32 cellular contexts compared by ENCODE assay signal in genomic region chr10:93593749-93594148, GRCh38. TPM values are rescaled to one million over a fixed set of nuclear protein-coding genes. Genes with fewer than 3 reads are reported as not detected.
DNase-seq lines count a peak whose midpoint lies in the region; ATAC-seq, FAIRE-seq and TF ChIP-seq lines count a peak whose summit lies in the region.
"Had no signal": no experiment of that assay in that cellular context is flagged by ENCODE, and none has a peak within 500 bp of the region (broad histone marks: within the 10 kb centered on the region; RNA-seq: fewer than 3 reads in every experiment).

No MANE protein-coding gene starts in this region.

- no peak overlapping the region for H4K91ac ChIP-seq in H1 (replicated peaks; ENCODE audit: insufficient read length, low read length)
- H4K91ac ChIP-seq in neuronal stem cell (ENCODE audit: low read depth, low read length, poor library complexity): no peak overlapping the region

- no peak for TF ChIP-seq EP300 in H1 (IDR thresholded peaks at IDR 0.05; ENCODE audit: borderline replicate concordance in 1 of 2, low read depth in 2 of 2, low read length in 2 of 2)

- H2BK120ac ChIP-seq in H1 (replicated peaks; ENCODE audit: low read depth, low read length) (no peak overlapping the region), neuronal stem cell (ENCODE audit: low read depth, low read length) (no peak overlapping the region)

- no peaks in the 10 kb centered on the region for H4K20me1 ChIP-seq in H1 (replicated peaks in 1 of 2; ENCODE audit: control insufficient read depth in 1 of 2, insufficient read depth in 2 of 2, low read length in 2 of 2)
- H4K20me1 ChIP-seq: BLaER1 had no signal

- H3K27ac ChIP-seq in H1 (ENCODE audit: low read depth, low read length) (no peak overlapping the region), neuronal stem cell (replicated peaks; ENCODE audit: low read length) (no peak overlapping the region)
- H3K27ac ChIP-seq: BLaER1 had no signal

- H3K9me3 ChIP-seq in H1 (ENCODE audit: insufficient read depth in 2 of 2, low read depth in 1 of 2, low read length in 1 of 2) (no peaks in the 10 kb centered on the region), neuronal stem cell (replicated peaks in 1 of 2; ENCODE audit: control insufficient read depth in 2 of 2, insufficient read depth in 1 of 2, low read depth in 1 of 2, low read length in 2 of 2) (no peaks in the 10 kb centered on the region)
- H3K9me3 ChIP-seq: BE2C, BLaER1 had no signal

- H4K5ac ChIP-seq in H1 (ENCODE audit: insufficient read length, low read depth, low read length): no peak overlapping the region

- H2AFZ ChIP-seq in H1 (ENCODE audit: low read length): no peak overlapping the region
- no peak overlapping the region for H2AFZ ChIP-seq in neuronal stem cell (ENCODE audit: low read length)

- no peaks in the 10 kb centered on the region for H3K79me2 ChIP-seq in H1 (ENCODE audit: control insufficient read depth in 1 of 2, insufficient read depth in 2 of 2, low read length in 2 of 2)

- H2AK5ac ChIP-seq in H1 (ENCODE audit: low read depth, low read length): no peak overlapping the region
- no peak overlapping the region for H2AK5ac ChIP-seq in neuronal stem cell (ENCODE audit: low read depth, low read length)

- H3K4me1 ChIP-seq in H1 (replicated peaks in 1 of 4; ENCODE audit: control insufficient read depth in 3 of 4, insufficient read depth in 4 of 4, low read length in 3 of 4) (peaks cover 3 to 8% (median 4%) of the 10 kb centered on the region in 4 experiments; a peak in 6 of 7 replicates), neuronal stem cell (ENCODE audit: control insufficient read depth in 2 of 2, insufficient read depth in 1 of 2, low read depth in 1 of 2, low read length in 2 of 2) (peaks cover 0 to 4% of the 10 kb centered on the region in 2 donors)
- H3K4me1 ChIP-seq: BE2C, BLaER1 had no signal

- H3K4me3 ChIP-seq in H1 (ENCODE audit: extremely low read depth in 1 of 4, insufficient read depth in 2 of 4, low read depth in 3 of 4, low read length in 4 of 4): no peak overlapping the region
- no peak overlapping the region for H3K4me3 ChIP-seq in neuronal stem cell (ENCODE audit: low read length in 2 of 2)
- H3K4me3 ChIP-seq: BLaER1, GM12878 had no signal

- H3K23ac ChIP-seq in H1 (ENCODE audit: insufficient read length): no peak overlapping the region
- peak overlapping the region; percentile 77 for H3K23ac ChIP-seq in neuronal stem cell (ENCODE audit: low read depth, low read length, poor library complexity)

- CTCF ChIA-PET in H1 (lab: Charles Lee; ENCODE audit: partially characterized antibody): no interaction called here

- TF ChIP-seq POLR2A in H1 (IDR thresholded peaks at IDR 0.05; ENCODE audit: control extremely low read depth in 1 of 2, low read depth in 2 of 2, low read length in 2 of 2): no peak

- no peak for TF ChIP-seq CTCF in H1 (IDR thresholded peaks at IDR 0.05; ENCODE audit: control extremely low read depth in 1 of 3, insufficient read depth in 1 of 3, low read depth in 1 of 3, low read length in 3 of 3)
- no peak for TF ChIP-seq CTCF in nephron progenitor cell (IDR thresholded peaks at IDR 0.05)

- no peaks in the 10 kb centered on the region for H3K9me3 Mint-ChIP-seq in nephron progenitor cell
- no peaks in the 10 kb centered on the region for H3K9me3 Mint-ChIP-seq in activated T-helper 17 cell treated with anti-CD3 and anti-CD28 coated beads, Interleukin-2, amount 50 U/mL, for 72 hours
- H3K9me3 Mint-ChIP-seq: CD4-positive, alpha-beta memory T cell; CD4-positive, CD25-positive, alpha-beta regulatory T cell had no signal

- DNase-seq in H1 (ENCODE audit: low read depth in 1 of 2, low spot score in 2 of 2) (no peak), nephron progenitor cell (no peak), neuronal stem cell (ENCODE audit: low spot score) (no peak), NCI-H345 treated with DMSO at 0.1 percent for 48 hours (lab: John Stamatoyannopoulos, UW; ENCODE audit: unreplicated experiment) (no peak), posterior cingulate gyrus (no peak), NK-92 (lab: John Stamatoyannopoulos, UW; ENCODE audit: unreplicated experiment) (no peak)
- DNase-seq: 8988T; ACHN; BE2C; C1 segment of cervical spinal cord; CD4-positive, alpha-beta memory T cell; CD4-positive, CD25-positive, alpha-beta regulatory T cell; CD8-positive, alpha-beta memory T cell; COR-L47; DMS 273 treated with DMSO at 0.1 percent for 48 hours; DMS153; DMS53; DMS79; DND-41; EL; GDM1 had no signal

- H3K27ac Mint-ChIP-seq in nephron progenitor cell: peak overlapping the region; percentile 68
- H3K27ac Mint-ChIP-seq in activated T-helper 17 cell treated with anti-CD3 and anti-CD28 coated beads, Interleukin-2, amount 50 U/mL, for 72 hours: no peak overlapping the region
- H3K27ac Mint-ChIP-seq: CD14-positive monocyte; CD4-positive, alpha-beta memory T cell; CD4-positive, CD25-positive, alpha-beta regulatory T cell; CD8-positive, alpha-beta memory T cell had no signal

- POLR2A ChIA-PET in H1 (lab: Charles Lee; ENCODE audit: partially characterized antibody): no interaction called here

- H2BK20ac ChIP-seq in H1 (ENCODE audit: low read length): no peak overlapping the region

- H3K18ac ChIP-seq in H1 (ENCODE audit: extremely low read depth, low read length) (no peak overlapping the region), neuronal stem cell (ENCODE audit: low read length) (peak overlapping the region; percentile 62)

- H3K4ac ChIP-seq in H1 (replicated peaks; ENCODE audit: insufficient read length, low read depth, low read length) (no peak overlapping the region), neuronal stem cell (ENCODE audit: low read length) (peak overlapping the region; percentile 14)

- peak overlapping the region; percentile 46; the same call in 1 of the 2 replicates for H4K8ac ChIP-seq in H1 (ENCODE audit: extremely low read depth, insufficient read depth, low read length)
- H4K8ac ChIP-seq in neuronal stem cell (ENCODE audit: low read depth, low read length): no peak overlapping the region

- intact Hi-C loops in posterior cingulate gyrus (cut with DNase I): no loop called here

- H2BK12ac ChIP-seq in H1 (ENCODE audit: low read depth, low read length) (no peak overlapping the region), neuronal stem cell (ENCODE audit: low read length) (no peak overlapping the region)

- H3K36me3 Mint-ChIP-seq in nephron progenitor cell (ENCODE audit: low read depth): no peaks in the 10 kb centered on the region
- H3K36me3 Mint-ChIP-seq in activated T-helper 17 cell treated with anti-CD3 and anti-CD28 coated beads, Interleukin-2, amount 50 U/mL, for 72 hours (ENCODE audit: low read depth): no peaks in the 10 kb centered on the region
- H3K36me3 Mint-ChIP-seq: CD14-positive monocyte; CD4-positive, alpha-beta memory T cell; CD4-positive, CD25-positive, alpha-beta regulatory T cell; CD8-positive, alpha-beta memory T cell had no signal

- no peak overlapping the region for H3K9ac ChIP-seq in H1 (replicated peaks in 1 of 4; ENCODE audit: extremely low read depth in 1 of 4, low read depth in 3 of 4, low read length in 3 of 4)
- no peak overlapping the region for H3K9ac ChIP-seq in neuronal stem cell (ENCODE audit: low read depth, low read length, poor library complexity)
- H3K9ac ChIP-seq: BLaER1 had no signal

- H3K36me3 ChIP-seq in H1 (ENCODE audit: control insufficient read depth in 2 of 4, insufficient read depth in 4 of 4, low read length in 3 of 4): no peaks in the 10 kb centered on the region
- no peaks in the 10 kb centered on the region for H3K36me3 ChIP-seq in neuronal stem cell (replicated peaks in 1 of 2; ENCODE audit: control insufficient read depth in 2 of 2, insufficient read depth in 2 of 2, low read length in 2 of 2)
- H3K36me3 ChIP-seq: BE2C, BLaER1 had no signal

- H3K56ac ChIP-seq in H1 (replicated peaks; ENCODE audit: insufficient read length, low read depth, low read length): no peak overlapping the region

- H3K23me2 ChIP-seq in H1 (ENCODE audit: low read depth, low read length): no peaks in the 10 kb centered on the region

- no peak for TF ChIP-seq RAD21 in H1 (IDR thresholded peaks at IDR 0.05 in 1 of 2, conservative IDR thresholded peaks at IDR 0.05 in 1 of 2; ENCODE audit: low read depth in 2 of 2, low read length in 2 of 2)

- H3K27me3 ChIP-seq in H1 (replicated peaks in 1 of 4; ENCODE audit: control insufficient read depth in 3 of 4, extremely low read depth in 1 of 4, insufficient read depth in 3 of 4, low read length in 3 of 4) (peaks cover 0 to 1% (median 0%) of the 10 kb centered on the region in 4 experiments; a peak in 2 of 7 replicates), neuronal stem cell (ENCODE audit: control insufficient read depth in 3 of 3, insufficient read depth in 3 of 3, low read depth in 1 of 3, low read length in 3 of 3) (peaks cover 0 to 49% (median 1%) of the 10 kb centered on the region in 3 experiments)
- H3K27me3 ChIP-seq: BE2C, BLaER1 had no signal

- H3K79me1 ChIP-seq in H1 (ENCODE audit: low read depth, low read length): no peaks in the 10 kb centered on the region; the same call in 1 of the 2 replicates
- no peaks in the 10 kb centered on the region for H3K79me1 ChIP-seq in neuronal stem cell (ENCODE audit: low read depth, low read length)

- H3K4me2 ChIP-seq in H1 (ENCODE audit: insufficient read depth in 1 of 2, low read depth in 2 of 2, low read length in 2 of 2): no peak overlapping the region
- no peak overlapping the region for H3K4me2 ChIP-seq in neuronal stem cell (ENCODE audit: insufficient read depth, low read length, poor library complexity, severe bottlenecking)
- H3K4me2 ChIP-seq: BLaER1 had no signal

- peaks cover 32% of the 10 kb centered on the region for H3K27me3 Mint-ChIP-seq in nephron progenitor cell (ENCODE audit: low read depth, poor library complexity)
- H3K27me3 Mint-ChIP-seq in activated T-helper 17 cell treated with anti-CD3 and anti-CD28 coated beads, Interleukin-2, amount 50 U/mL, for 72 hours: peaks cover 6% of the 10 kb centered on the region

- no peak overlapping the region for H3K14ac ChIP-seq in H1 (ENCODE audit: insufficient read length)
- H3K14ac ChIP-seq in neuronal stem cell (ENCODE audit: low read length): no peak overlapping the region

- H2BK15ac ChIP-seq in H1 (ENCODE audit: low read length) (no peak overlapping the region), neuronal stem cell (ENCODE audit: low read length) (no peak overlapping the region)

- no peak overlapping the region for H2BK5ac ChIP-seq in H1 (ENCODE audit: low read depth, low read length)
- H2BK5ac ChIP-seq in neuronal stem cell (ENCODE audit: low read length): no peak overlapping the region

- no peak for ATAC-seq in activated T-helper 17 cell treated with anti-CD3 and anti-CD28 coated beads, Interleukin-2, amount 50 U/mL, for 72 hours (replicated peaks)
- ATAC-seq: GM12878 had no signal

- no peak overlapping the region for H3K4me3 Mint-ChIP-seq in nephron progenitor cell
- no peak overlapping the region for H3K4me3 Mint-ChIP-seq in activated T-helper 17 cell treated with anti-CD3 and anti-CD28 coated beads, Interleukin-2, amount 50 U/mL, for 72 hours
- H3K4me3 Mint-ChIP-seq: CD14-positive monocyte; CD4-positive, alpha-beta memory T cell; CD4-positive, CD25-positive, alpha-beta regulatory T cell; CD8-positive, alpha-beta memory T cell had no signal

- WGBS in H1 (ENCODE audit: extremely low coverage in 1 of 2, insufficient coverage in 1 of 2, insufficient read length in 1 of 2, insufficient replicate concordance in 2 of 2, low coverage in 1 of 2, low lambda C conversion rate in 2 of 2, missing lambda C conversion rate in 1 of 2), 2 experiments: 89% methylated on average over 18 of the region's 18 CpGs; no CpG with 5 or more reads in 1 of the 2 experiments
- no CpG with 5 or more reads among the region's 18 CpGs for WGBS in neuronal stem cell (ENCODE audit: extremely low coverage in 2 of 2, insufficient read length in 2 of 2, insufficient replicate concordance in 1 of 2), 2 donors

- peaks cover 32% of the 10 kb centered on the region for H3K4me1 Mint-ChIP-seq in nephron progenitor cell
- no peaks in the 10 kb centered on the region for H3K4me1 Mint-ChIP-seq in activated T-helper 17 cell treated with anti-CD3 and anti-CD28 coated beads, Interleukin-2, amount 50 U/mL, for 72 hours
- H3K4me1 Mint-ChIP-seq: CD4-positive, alpha-beta memory T cell; CD4-positive, CD25-positive, alpha-beta regulatory T cell; CD8-positive, alpha-beta memory T cell had no signal

- FAIRE-seq in H1 (lab: Jason Lieb, UNC): no peak
- FAIRE-seq: A204.1, GM12878, GM12892, GM18507 had no signal

RNA-seq across cellular contexts. Expression of gene RBP4, which starts 7.3 kb away (rescaled TPM):
- total RNA-seq in H1 (2021; fragmentation: NEBNext Ultra II Directional; extraction: Animal tissue kit (Norgen Biotek cat#: 25700)): 0.31 and 0.97 TPM in 2 replicates
- polyA plus RNA-seq in H1 (2011; rRNA removed): 0.42 and 0.55 TPM in 2 replicates
- 0.54 TPM for polyA plus RNA-seq in H1 (2011; cell fraction: cytosol; rRNA removed)
- 0.48 TPM for polyA plus RNA-seq in H1 (2011; cell fraction: nucleus; rRNA removed)
- 0.24 to 0.70 TPM (median 0.36 TPM) in 4 replicates for polyA plus RNA-seq in H1 (2012, experiment 1 of 2)
- polyA plus RNA-seq in H1 (2012, experiment 2 of 2): 0.72 TPM
- polyA plus RNA-seq in H1 (2013, experiment 1 of 2): 0.57 TPM
- 0.77 TPM for polyA plus RNA-seq in H1 (2013, experiment 2 of 2)
- polyA minus RNA-seq in H1 (2011; rRNA and poly(A)+ RNA removed): 0.22 and 0.66 TPM in 2 replicates
- not detected for polyA minus RNA-seq in H1 (2011; cell fraction: cytosol; rRNA and poly(A)+ RNA removed)
- polyA minus RNA-seq in H1 (2011; cell fraction: nucleus; rRNA and poly(A)+ RNA removed): not detected
- 0.06 TPM for polyA plus RNA-seq in neuronal stem cell (2013, experiment 1 of 2)
- 0.06 TPM for polyA plus RNA-seq in neuronal stem cell (2013, experiment 2 of 2)
- total RNA-seq in activated T-helper 17 cell treated with anti-CD3 and anti-CD28 coated beads, Interleukin-2, amount 50 U/mL, for 72 hours: not detected
- total RNA-seq: A673; CD4-positive, alpha-beta memory T cell; CD4-positive, CD25-positive, alpha-beta regulatory T cell; CD8-positive, alpha-beta memory T cell; Daoy; G401 had no signal
- polyA plus RNA-seq: AG04450; CD4-positive, alpha-beta memory T cell; CD4-positive, CD25-positive, alpha-beta regulatory T cell; CD8-positive, alpha-beta memory T cell; GM12878 had no signal

RNA-seq across cellular contexts. Expression of gene PDE6C, which starts 18.6 kb away (rescaled TPM):
- not detected in 2 replicates for total RNA-seq in H1 (2021; fragmentation: NEBNext Ultra II Directional; extraction: Animal tissue kit (Norgen Biotek cat#: 25700))
- not detected in 2 replicates for polyA plus RNA-seq in H1 (2011; rRNA removed)
- polyA plus RNA-seq in H1 (2011; cell fraction: cytosol; rRNA removed): not detected
- polyA plus RNA-seq in H1 (2011; cell fraction: nucleus; rRNA removed): not detected
- polyA plus RNA-seq in H1 (2012, experiment 1 of 2): 0.05 to 0.08 TPM (median 0.07 TPM) in 3 of 4 replicates, not detected in the other
- polyA plus RNA-seq in H1 (2012, experiment 2 of 2): not detected
- not detected for polyA plus RNA-seq in H1 (2013, experiment 1 of 2)
- not detected for polyA plus RNA-seq in H1 (2013, experiment 2 of 2)
- not detected in 2 replicates for polyA minus RNA-seq in H1 (2011; rRNA and poly(A)+ RNA removed)
- polyA minus RNA-seq in H1 (2011; cell fraction: cytosol; rRNA and poly(A)+ RNA removed): not detected
- polyA minus RNA-seq in H1 (2011; cell fraction: nucleus; rRNA and poly(A)+ RNA removed): not detected
- not detected for polyA plus RNA-seq in neuronal stem cell (2013, experiment 1 of 2)
- polyA plus RNA-seq in neuronal stem cell (2013, experiment 2 of 2): not detected
- not detected for total RNA-seq in activated T-helper 17 cell treated with anti-CD3 and anti-CD28 coated beads, Interleukin-2, amount 50 U/mL, for 72 hours
- total RNA-seq: A673; CD4-positive, alpha-beta memory T cell; CD4-positive, CD25-positive, alpha-beta regulatory T cell; CD8-positive, alpha-beta memory T cell; Daoy; G401; GM12878 had no signal
- polyA plus RNA-seq: AG04450; CD14-positive monocyte; CD4-positive, alpha-beta memory T cell; CD4-positive, CD25-positive, alpha-beta regulatory T cell; CD8-positive, alpha-beta memory T cell; GM12878 had no signal

RNA-seq across cellular contexts. Expression of gene FFAR4, which starts 27.3 kb away (rescaled TPM):
- total RNA-seq in H1 (2021; fragmentation: NEBNext Ultra II Directional; extraction: Animal tissue kit (Norgen Biotek cat#: 25700)): not detected in 2 replicates
- 0.05 TPM in 1 of 2 replicates, not detected in the other for polyA plus RNA-seq in H1 (2011; rRNA removed)
- polyA plus RNA-seq in H1 (2011; cell fraction: cytosol; rRNA removed): not detected
- polyA plus RNA-seq in H1 (2011; cell fraction: nucleus; rRNA removed): not detected
- not detected in 4 replicates for polyA plus RNA-seq in H1 (2012, experiment 1 of 2)
- polyA plus RNA-seq in H1 (2012, experiment 2 of 2): 0.04 TPM
- polyA plus RNA-seq in H1 (2013, experiment 1 of 2): not detected
- polyA plus RNA-seq in H1 (2013, experiment 2 of 2): 0.02 TPM
- polyA minus RNA-seq in H1 (2011; rRNA and poly(A)+ RNA removed): not detected in 2 replicates
- not detected for polyA minus RNA-seq in H1 (2011; cell fraction: cytosol; rRNA and poly(A)+ RNA removed)
- polyA minus RNA-seq in H1 (2011; cell fraction: nucleus; rRNA and poly(A)+ RNA removed): not detected
- 0.01 TPM for polyA plus RNA-seq in neuronal stem cell (2013, experiment 1 of 2)
- polyA plus RNA-seq in neuronal stem cell (2013, experiment 2 of 2): not detected
- total RNA-seq in activated T-helper 17 cell treated with anti-CD3 and anti-CD28 coated beads, Interleukin-2, amount 50 U/mL, for 72 hours: not detected
- total RNA-seq: A673; CD4-positive, alpha-beta memory T cell; CD4-positive, CD25-positive, alpha-beta regulatory T cell; CD8-positive, alpha-beta memory T cell; Daoy; G401; GM12878 had no signal
- polyA plus RNA-seq: AG04450; CD4-positive, alpha-beta memory T cell; CD4-positive, CD25-positive, alpha-beta regulatory T cell; CD8-positive, alpha-beta memory T cell; GM12878 had no signal
